8 cellular contexts compared by ENCODE assay signal in genomic region chr10:35379226-35380137, GRCh38. TPM values are rescaled to one million over a fixed set of nuclear protein-coding genes. Genes with fewer than 3 reads are reported as not detected.
DNase-seq lines count a peak whose midpoint lies in the region; ATAC-seq and TF ChIP-seq lines count a peak whose summit lies in the region.

No MANE protein-coding gene starts in this region.

- H3K9ac ChIP-seq in OCI-LY1 (ENCODE audit: low read length) = no peak overlapping the region

- H3K4me3 ChIP-seq in OCI-LY1 (ENCODE audit: low read depth, low read length, poor library complexity, severe bottlenecking) = no peak overlapping the region
- H3K4me3 ChIP-seq in osteoblast (ENCODE audit: insufficient read depth, low read length) = peak overlapping the region; percentile 12
- no peak overlapping the region for H3K4me3 ChIP-seq in effector memory CD4-positive, alpha-beta T cell (ENCODE audit: insufficient read depth, low read depth, low read length, poor library complexity, severe bottlenecking)

- H3K27me3 ChIP-seq in OCI-LY1 (ENCODE audit: insufficient read depth, low read length) = no peaks in the 10 kb centered on the region
- no peaks in the 10 kb centered on the region for H3K27me3 ChIP-seq in osteoblast (ENCODE audit: insufficient read depth, low read length)
- no peaks in the 10 kb centered on the region for H3K27me3 ChIP-seq in effector memory CD4-positive, alpha-beta T cell (replicated peaks; ENCODE audit: control insufficient read depth, insufficient read depth, low read length, poor library complexity, severe bottlenecking)

- H3F3A ChIP-seq in OCI-LY1 (ENCODE audit: insufficient read depth, low read length) = no peaks in the 10 kb centered on the region

- H4K20me1 ChIP-seq in OCI-LY1 (ENCODE audit: insufficient read depth, low read length) = no peaks in the 10 kb centered on the region
- H4K20me1 ChIP-seq in osteoblast (ENCODE audit: insufficient read depth, low read length) = peaks cover 56% of the 10 kb centered on the region

- no peaks in the 10 kb centered on the region for H3K79me2 ChIP-seq in OCI-LY1 (ENCODE audit: insufficient read depth, low read length)
- peaks cover 94% of the 10 kb centered on the region for H3K79me2 ChIP-seq in osteoblast (ENCODE audit: insufficient read depth, low read length)

- no peak for TF ChIP-seq POLR2A in erythroblast (IDR thresholded peaks at IDR 0.05; ENCODE audit: low read length)

- no peaks in the 10 kb centered on the region for H3K9me2 ChIP-seq in OCI-LY1 (ENCODE audit: low read depth, low read length)

- ATAC-seq in GM18508 (IDR thresholded peaks at IDR 0.05; ENCODE audit: insufficient read depth, unreplicated experiment) = peak; percentile 48

- H3K4me1 ChIP-seq in OCI-LY1 (ENCODE audit: insufficient read depth, low read length, severe bottlenecking) (peaks cover 22% of the 10 kb centered on the region), osteoblast (ENCODE audit: insufficient read depth, low read length) (peaks cover 33% of the 10 kb centered on the region)
- H3K4me1 ChIP-seq in effector memory CD4-positive, alpha-beta T cell (ENCODE audit: control insufficient read depth, insufficient read depth, low read length, poor library complexity, severe bottlenecking) = peaks cover 28% of the 10 kb centered on the region

- no peaks in the 10 kb centered on the region for H3K9me3 ChIP-seq in OCI-LY1 (ENCODE audit: low read length)
- H3K9me3 ChIP-seq in osteoblast (ENCODE audit: low read depth, low read length) = no peaks in the 10 kb centered on the region
- no peaks in the 10 kb centered on the region for H3K9me3 ChIP-seq in effector memory CD4-positive, alpha-beta T cell (ENCODE audit: control insufficient read depth, low read length)

- H2AFZ ChIP-seq in OCI-LY1 (ENCODE audit: low read length) = no peak overlapping the region
- peak overlapping the region; percentile 46 for H2AFZ ChIP-seq in osteoblast (ENCODE audit: low read length)

- H3K36me3 ChIP-seq in OCI-LY1 (ENCODE audit: insufficient read depth, low read length) (no peaks in the 10 kb centered on the region), osteoblast (ENCODE audit: insufficient read depth, low read length) (no peaks in the 10 kb centered on the region)
- no peaks in the 10 kb centered on the region for H3K36me3 ChIP-seq in effector memory CD4-positive, alpha-beta T cell (ENCODE audit: control insufficient read depth, insufficient read depth, low read length)

- no peak overlapping the region for H3K27ac ChIP-seq in OCI-LY1 (ENCODE audit: low read depth, low read length, poor library complexity, severe bottlenecking)
- peak overlapping the region; percentile 87 for H3K27ac ChIP-seq in osteoblast (ENCODE audit: low read depth, low read length)
- no peak overlapping the region for H3K27ac ChIP-seq in effector memory CD4-positive, alpha-beta T cell (ENCODE audit: insufficient read depth, low read length, poor library complexity, severe bottlenecking)

- DNase-seq in HCEC 1CT (peak; percentile 20), erythroblast (lab: John Stamatoyannopoulos, UW) (peak; percentile 90 to 94), osteoblast (ENCODE audit: insufficient read length, low spot score, missing footprints) (peak; percentile 93), NCI-H82 (lab: John Stamatoyannopoulos, UW) (no peak)
- DNase-seq in effector memory CD4-positive, alpha-beta T cell = no peak
- no peak for DNase-seq in NK-92 treated with Interleukin-12 subunit alpha and Interleukin-12 subunit beta, amount 100 ng/mL, for 24 hours (lab: John Stamatoyannopoulos, UW)

- H3K4me2 ChIP-seq in OCI-LY1 (ENCODE audit: low read length) (peak overlapping the region; percentile 34; the same call in 1 of the 2 replicates), osteoblast (ENCODE audit: insufficient read depth, low read length) (peak overlapping the region; percentile 71)

- peak; percentile 48; the same call in 1 of the 2 replicates for TF ChIP-seq CTCF in OCI-LY1 (IDR thresholded peaks at IDR 0.05; ENCODE audit: low read length)
- no peak for TF ChIP-seq CTCF in osteoblast (IDR thresholded peaks at IDR 0.05; ENCODE audit: extremely low read depth, low read depth, low read length)

RNA-seq across cellular contexts. Expression of gene CCNY, which starts 43.2 kb away (rescaled TPM):
- 53.2 and 63.9 TPM in 2 replicates for total RNA-seq in osteoblast

Comparison
In these comparisons a context has a peak if more than half of its experiments do, and no peak if none do; other contexts are left out.
1. DNase-seq: peak in HCEC 1CT (single experiment), erythroblast (2 of 2) and osteoblast (single experiment); none in effector memory CD4-positive, alpha-beta T cell (0 of 3), NCI-H82 (single experiment) and NK-92 treated with Interleukin-12 subunit alpha and Interleukin-12 subunit beta, amount 100 ng/mL, for 24 hours (single experiment).